In the genomic region with DNA sequence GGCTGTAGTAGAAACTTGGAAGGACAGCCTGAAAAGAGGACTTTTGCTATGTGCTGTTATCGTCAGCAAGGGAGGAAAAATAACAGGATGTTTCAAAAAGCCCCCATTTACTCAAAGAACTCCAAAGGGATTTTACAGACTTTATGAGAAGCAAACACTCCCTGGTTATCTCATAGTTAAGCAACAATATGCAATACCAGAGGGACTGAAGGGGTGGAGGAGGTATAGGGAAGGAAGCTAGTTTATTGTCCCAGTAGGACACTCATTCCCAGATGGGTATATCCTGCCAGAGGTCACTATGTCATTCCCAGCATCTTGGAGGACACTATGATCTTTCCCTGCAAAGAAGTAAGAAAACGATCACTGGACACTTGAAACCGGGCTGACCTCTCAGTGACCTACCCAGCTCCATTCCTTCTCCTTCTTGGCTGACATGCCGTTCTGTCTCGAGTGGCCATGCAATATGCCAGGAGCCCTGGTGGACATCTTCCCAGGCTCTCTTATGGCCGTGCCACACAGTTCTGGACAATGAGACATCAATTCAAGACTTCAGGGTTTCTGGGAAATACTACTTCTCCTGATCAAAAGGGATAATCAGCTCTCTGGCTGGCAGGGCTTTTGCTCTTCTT, we compare ENCODE assay signal across 13 cellular contexts.
"Had no signal": no experiment of that assay in that cellular context is flagged by ENCODE, and none has a peak within 500 bp of the region (broad histone marks: within the 10 kb centered on the region; RNA-seq: fewer than 3 reads in every experiment).

No MANE protein-coding gene starts in this region.

- H3K27me3 ChIP-seq: body of pancreas, spleen had no signal

- H3K36me3 ChIP-seq: spleen had no signal

- H3K9me3 ChIP-seq: body of pancreas, spleen had no signal

- DNase-seq: activated CD4-positive, alpha-beta memory T cell treated with anti-CD3 and anti-CD28 coated beads for 36 hours; activated CD4-positive, alpha-beta T cell treated with anti-CD3 and anti-CD28 coated beads for 36 hours; activated effector memory CD4-positive, alpha-beta T cell treated with anti-CD3 and anti-CD28 coated beads, Interleukin-2, amount 50 U/mL, for 16 hours; activated T-cell treated with anti-CD3 and anti-CD28 coated beads, Interleukin-2, amount 50 U/mL, for 4 hours; amniotic stem cell; body of pancreas; dermis blood vessel endothelial cell; immature natural killer cell; naive thymus-derived CD8-positive, alpha-beta T cell; SIG-M5; spleen; stimulated activated naive CD8-positive, alpha-beta T cell treated with anti-CD3 and anti-CD28 coated beads, Interleukin-15, amount 100 ng/mL, for 72 hours had no signal

- H3K4me3 ChIP-seq: body of pancreas, spleen had no signal

- H3K27ac ChIP-seq: body of pancreas, parathyroid adenoma had no signal

- H3K4me1 ChIP-seq: parathyroid adenoma, spleen had no signal

- ATAC-seq: activated CD4-positive, alpha-beta T cell treated with anti-CD3 and anti-CD28 coated beads for 36 hours; activated T-cell treated with anti-CD3 and anti-CD28 coated beads, Interleukin-2, amount 50 U/mL, for 4 hours; body of pancreas; naive thymus-derived CD8-positive, alpha-beta T cell; stimulated activated naive CD8-positive, alpha-beta T cell treated with anti-CD3 and anti-CD28 coated beads, Interleukin-15, amount 100 ng/mL, for 72 hours had no signal
